ENCODE assay signal across 16 cellular contexts in the genomic region with DNA sequence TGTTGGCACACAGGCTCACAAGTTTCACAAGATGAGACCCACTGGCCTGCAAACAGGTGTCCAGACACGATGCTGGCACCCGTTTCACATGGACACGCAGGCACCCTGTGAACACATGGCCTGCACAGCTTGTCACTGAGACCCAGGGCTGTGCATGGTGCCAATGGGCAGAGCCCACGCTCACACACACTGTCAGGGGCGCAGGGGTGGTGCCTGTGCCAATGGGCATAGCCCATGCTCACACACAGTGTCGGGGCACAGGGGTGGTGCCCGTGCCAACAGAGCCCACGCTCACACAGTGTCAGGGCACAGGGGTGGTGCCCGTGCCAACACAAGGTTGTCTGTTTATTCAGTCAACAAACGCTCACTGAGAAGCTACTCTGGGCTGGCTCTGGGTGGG. TPM values are rescaled to one million over a fixed set of nuclear protein-coding genes. Genes with fewer than 3 reads are reported as not detected.
A peak's percentile ranks its signal among the peaks of the same experiment; 100 is the strongest.
DNase-seq lines count a peak whose midpoint lies in the region; ATAC-seq, FAIRE-seq and TF ChIP-seq lines count a peak whose summit lies in the region.
"Had no signal": no experiment of that assay in that cellular context is flagged by ENCODE, and none has a peak within 500 bp of the region (broad histone marks: within the 10 kb centered on the region; RNA-seq: fewer than 3 reads in every experiment).

No MANE protein-coding gene starts in this region.

- ATAC-seq in K562, result no peak
- ATAC-seq in esophagus mucosa, result no peak

- H3K79me2 ChIP-seq in K562 (ENCODE audit: control insufficient read depth, insufficient read depth, low read length), result peaks cover 7% of the 10 kb centered on the region; the same call in 2 of the 3 replicates

- DNase-seq in HTR-8/SVneo (ENCODE audit: insufficient read length, low spot score), result no peak
- DNase-seq in K562 (ENCODE audit: extremely low read depth in 1 of 4, low spot score in 3 of 4), result no peak
- no peak for DNase-seq in urothelium cell line (ENCODE audit: low spot score)
- no peak for DNase-seq in AG08395 (ENCODE audit: low spot score)
- DNase-seq: BE2C; CD4-positive, CD25-positive, alpha-beta regulatory T cell; CD8-positive, alpha-beta memory T cell; COR-L47; DMS 273 treated with DMSO at 0.1 percent for 48 hours; KG1 had no signal

- no peak overlapping the region for H3K4me3 ChIP-seq in K562
- H3K4me3 ChIP-seq: HAP-1 had no signal

- intact Hi-C loops in K562 (cut with micrococcal nuclease), result loop anchor here (2.0 kb wide), 1 partner anchor 49 kb away; a partner anchor contains a TSS

- no peak for TF ChIP-seq POLR2A in K562 (conservative IDR thresholded peaks at IDR 0.05)

- BruUV-seq in K562 (replicated peaks; lab: Mats Ljungman, UMichigan), result no TSS peak

- CTCF ChIA-PET in K562 (lab: Yijun Ruan, JAX; ENCODE audit: low intra/inter-chr PET ratio), result no interaction called here

- H3K36me3 ChIP-seq in K562 (ENCODE audit: control insufficient read depth, insufficient read depth, low read length), result peaks cover 99% of the 10 kb centered on the region
- H3K36me3 ChIP-seq: BE2C had no signal

- H3K4me1 ChIP-seq in K562 (replicated peaks in 1 of 2; ENCODE audit: control insufficient read depth in 2 of 2, insufficient read depth in 2 of 2, low read length in 2 of 2), result peaks cover 0 to 95% of the 10 kb centered on the region in 2 experiments; a peak in 3 of 5 replicates
- H3K4me1 ChIP-seq: HAP-1 had no signal

- no peak for TF ChIP-seq RAD21 in K562 (CRISPR knock-in tag; conservative IDR thresholded peaks at IDR 0.05 in 1 of 2, IDR thresholded peaks at IDR 0.05 in 1 of 2)

- H2AFZ ChIP-seq in K562 (ENCODE audit: low read depth, low read length), result no peak overlapping the region

- FAIRE-seq in HTR-8/SVneo (lab: Jason Lieb, UNC), result peak; percentile 63
- FAIRE-seq in K562 (lab: Jason Lieb, UNC), result no peak
- FAIRE-seq in urothelium cell line (lab: Jason Lieb, UNC), result peak; percentile 27
- FAIRE-seq: G401.6, GM12891, GM19239 had no signal

- H4K20me1 ChIP-seq in K562 (replicated peaks; ENCODE audit: control insufficient read depth, insufficient read depth, low read length), result peaks cover 8% of the 10 kb centered on the region

- in situ Hi-C loops in K562 (cut with MboI), result no loop called here

- no peaks in the 10 kb centered on the region for H3K27me3 ChIP-seq in K562 (ENCODE audit: control insufficient read depth in 2 of 2, insufficient read depth in 2 of 2, low read length in 2 of 2)

- 98% methylated on average over 10 of the region's 10 CpGs for WGBS in K562 (ENCODE audit: insufficient coverage, low coverage, missing lambda C conversion rate)

- no peak overlapping the region for H3K4me2 ChIP-seq in K562 (ENCODE audit: insufficient read depth, low read length)

- no peak for TF ChIP-seq CTCF in K562 (IDR thresholded peaks at IDR 0.05 in 2 of 3, conservative IDR thresholded peaks at IDR 0.05 in 1 of 3; ENCODE audit: insufficient read depth in 2 of 3, low read depth in 1 of 3, low read length in 3 of 3)

- POLR2A ChIA-PET in K562 (lab: Yijun Ruan, JAX), result interaction anchor here (0.8 kb wide), 1 partner anchor 11 kb away, joined by 5 read pairs; no protein-coding TSS in a partner anchor

- H3K9me1 ChIP-seq in K562 (ENCODE audit: control insufficient read depth, insufficient read depth, low read length), result no peaks in the 10 kb centered on the region

- TF ChIP-seq EP300 in K562 (IDR thresholded peaks at IDR 0.05; ENCODE audit: low read length), result no peak

- H3K27ac ChIP-seq in K562 (ENCODE audit: extremely low read depth, low read depth, low read length), result no peak overlapping the region

- peak overlapping the region in 1 of 2 experiments; percentile 43; a peak in 1 of 4 replicates for H3K9ac ChIP-seq in K562 (ENCODE audit: insufficient read depth in 1 of 2, low read depth in 2 of 2, low read length in 2 of 2)

- H3K9me3 ChIP-seq in K562 (replicated peaks; ENCODE audit: control insufficient read depth, insufficient read depth, low read depth, low read length), result no peaks in the 10 kb centered on the region
- H3K9me3 ChIP-seq: BE2C, HAP-1 had no signal

RNA-seq across cellular contexts. Expression of a gene that starts 29.3 kb away (rescaled TPM):
- 45.3 and 159 TPM in 2 replicates for total RNA-seq in K562 (2011; cell fraction: chromatin; rRNA removed; ENCODE audit: low replicate concordance)
- total RNA-seq in K562 (2011; cell fraction: nucleolus; rRNA removed), result 114 and 148 TPM in 2 replicates
- total RNA-seq in K562 (2011; cell fraction: nucleoplasm; rRNA removed), result 48.7 and 66.7 TPM in 2 replicates
- 55.4 and 68.9 TPM in 2 replicates for total RNA-seq in K562 (2014; rRNA removed)
- total RNA-seq in K562 (2014; rRNA removed; fragmentation: Illumina TruSeq; extraction: Trizol), result 7.2 and 11.9 TPM in 2 replicates
- total RNA-seq in K562 (2015; rRNA removed; fragmentation: Illumina TruSeq; extraction: Trizol), result 41.1 and 49.2 TPM in 2 replicates
- 105 and 106 TPM in 2 replicates for total RNA-seq in K562 (2021)
- 23.2 and 30.1 TPM in 2 replicates for polyA plus RNA-seq in K562 (2011; rRNA removed)
- polyA plus RNA-seq in K562 (2011; cell fraction: cytosol; rRNA removed), result 40.2 and 96.8 TPM in 2 replicates
- polyA plus RNA-seq in K562 (2011; cell fraction: nucleus; rRNA removed), result 102 and 136 TPM in 2 replicates
- 34.1 and 51.7 TPM in 2 replicates for polyA plus RNA-seq in K562 (2012)
- 17.7 and 46.9 TPM in 2 replicates for polyA plus RNA-seq in K562 (2014; fragmentation: Illumina TruSeq; extraction: Trizol)
- polyA plus RNA-seq in K562 (2014; fragmentation: Nextera tagmentation; extraction: Ambion mirVana), result 1 to 10 TPM; 1.3 to 3.0 TPM
- polyA plus RNA-seq in K562 (2014; rRNA removed), result 63.4 and 76.6 TPM in 2 replicates
- 9.4 and 14.4 TPM in 2 replicates for polyA minus RNA-seq in K562 (2011; rRNA and poly(A)+ RNA removed)
- polyA minus RNA-seq in K562 (2011; cell fraction: cytosol; rRNA and poly(A)+ RNA removed), result 48.0 and 51.1 TPM in 2 replicates
- 40.7 and 44.1 TPM in 2 replicates for polyA minus RNA-seq in K562 (2011; cell fraction: nucleus; rRNA and poly(A)+ RNA removed)
- 14.3 TPM for total RNA-seq in esophagus mucosa

RNA-seq across cellular contexts. Expression of a gene that starts 29.4 kb away (rescaled TPM):
- 58.8 and 182 TPM in 2 replicates for total RNA-seq in K562 (2011; cell fraction: chromatin; rRNA removed; ENCODE audit: low replicate concordance)
- 89.5 and 92.7 TPM in 2 replicates for total RNA-seq in K562 (2011; cell fraction: nucleolus; rRNA removed)
- total RNA-seq in K562 (2011; cell fraction: nucleoplasm; rRNA removed), result 60.1 and 64.4 TPM in 2 replicates
- 46.9 and 61.6 TPM in 2 replicates for total RNA-seq in K562 (2014; rRNA removed)
- total RNA-seq in K562 (2014; rRNA removed; fragmentation: Illumina TruSeq; extraction: Trizol), result 6.1 and 7.3 TPM in 2 replicates
- total RNA-seq in K562 (2015; rRNA removed; fragmentation: Illumina TruSeq; extraction: Trizol), result 19.5 and 22.3 TPM in 2 replicates
- total RNA-seq in K562 (2021), result 60.3 and 61.2 TPM in 2 replicates
- 26.5 and 37.4 TPM in 2 replicates for polyA plus RNA-seq in K562 (2011; rRNA removed)
- polyA plus RNA-seq in K562 (2011; cell fraction: cytosol; rRNA removed), result 37.8 and 90.9 TPM in 2 replicates
- polyA plus RNA-seq in K562 (2011; cell fraction: nucleus; rRNA removed), result 118 and 185 TPM in 2 replicates
- polyA plus RNA-seq in K562 (2012), result 23.8 and 39.8 TPM in 2 replicates
- polyA plus RNA-seq in K562 (2014; fragmentation: Illumina TruSeq; extraction: Trizol), result 12.7 and 27.9 TPM in 2 replicates
- under 1 TPM; 0.56 to 0.96 TPM for polyA plus RNA-seq in K562 (2014; fragmentation: Nextera tagmentation; extraction: Ambion mirVana)
- polyA plus RNA-seq in K562 (2014; rRNA removed), result 59.4 and 65.6 TPM in 2 replicates
- polyA minus RNA-seq in K562 (2011; rRNA and poly(A)+ RNA removed), result 7.0 and 12.0 TPM in 2 replicates
- polyA minus RNA-seq in K562 (2011; cell fraction: cytosol; rRNA and poly(A)+ RNA removed), result 41.2 and 44.5 TPM in 2 replicates
- 33.4 and 39.2 TPM in 2 replicates for polyA minus RNA-seq in K562 (2011; cell fraction: nucleus; rRNA and poly(A)+ RNA removed)
- 4.7 TPM for total RNA-seq in esophagus mucosa

RNA-seq across cellular contexts. Expression of a gene that starts 49.3 kb away (rescaled TPM):
- total RNA-seq in K562 (2011; cell fraction: chromatin; rRNA removed; ENCODE audit: low replicate concordance), result 0.79 and 2.9 TPM in 2 replicates
- 3.2 and 3.7 TPM in 2 replicates for total RNA-seq in K562 (2011; cell fraction: nucleolus; rRNA removed)
- 0.95 and 1.1 TPM in 2 replicates for total RNA-seq in K562 (2011; cell fraction: nucleoplasm; rRNA removed)
- 2.7 and 4.1 TPM in 2 replicates for total RNA-seq in K562 (2014; rRNA removed)
- 0.15 and 0.19 TPM in 2 replicates for total RNA-seq in K562 (2014; rRNA removed; fragmentation: Illumina TruSeq; extraction: Trizol)
- total RNA-seq in K562 (2015; rRNA removed; fragmentation: Illumina TruSeq; extraction: Trizol), result 0.72 and 0.87 TPM in 2 replicates
- total RNA-seq in K562 (2021), result 2.5 and 3.1 TPM in 2 replicates
- polyA plus RNA-seq in K562 (2011; rRNA removed), result 0.88 and 3.0 TPM in 2 replicates
- polyA plus RNA-seq in K562 (2011; cell fraction: cytosol; rRNA removed), result 3.2 and 5.5 TPM in 2 replicates
- polyA plus RNA-seq in K562 (2011; cell fraction: nucleus; rRNA removed), result 2.9 and 3.8 TPM in 2 replicates
- 0.95 and 1.2 TPM in 2 replicates for polyA plus RNA-seq in K562 (2012)
- polyA plus RNA-seq in K562 (2014; fragmentation: Illumina TruSeq; extraction: Trizol), result 0.70 and 1.9 TPM in 2 replicates
- polyA plus RNA-seq in K562 (2014; fragmentation: Nextera tagmentation; extraction: Ambion mirVana), result under 1 TPM in 1 of 2 experiments, not detected in 1; 0.04 TPM
- 1.5 and 2.1 TPM in 2 replicates for polyA plus RNA-seq in K562 (2014; rRNA removed)
- polyA minus RNA-seq in K562 (2011; rRNA and poly(A)+ RNA removed), result 0.42 and 0.87 TPM in 2 replicates
- 1.9 and 3.5 TPM in 2 replicates for polyA minus RNA-seq in K562 (2011; cell fraction: cytosol; rRNA and poly(A)+ RNA removed)
- polyA minus RNA-seq in K562 (2011; cell fraction: nucleus; rRNA and poly(A)+ RNA removed), result 1.5 and 2.3 TPM in 2 replicates
- total RNA-seq in esophagus mucosa, result 0.28 TPM
- total RNA-seq: A172 had no signal

RNA-seq across cellular contexts. Expression of a gene that starts 49.4 kb away (rescaled TPM):
- total RNA-seq in K562 (2011; cell fraction: chromatin; rRNA removed; ENCODE audit: low replicate concordance), result 759 and 2,233 TPM in 2 replicates
- total RNA-seq in K562 (2011; cell fraction: nucleolus; rRNA removed), result 1,565 and 1,591 TPM in 2 replicates
- 1,027 and 1,219 TPM in 2 replicates for total RNA-seq in K562 (2011; cell fraction: nucleoplasm; rRNA removed)
- total RNA-seq in K562 (2014; rRNA removed), result 213 and 305 TPM in 2 replicates
- total RNA-seq in K562 (2014; rRNA removed; fragmentation: Illumina TruSeq; extraction: Trizol), result 44.5 and 45.2 TPM in 2 replicates
- 97.9 and 113 TPM in 2 replicates for total RNA-seq in K562 (2015; rRNA removed; fragmentation: Illumina TruSeq; extraction: Trizol)
- 354 and 432 TPM in 2 replicates for total RNA-seq in K562 (2021)
- 131 and 170 TPM in 2 replicates for polyA plus RNA-seq in K562 (2011; rRNA removed)
- polyA plus RNA-seq in K562 (2011; cell fraction: cytosol; rRNA removed), result 143 and 281 TPM in 2 replicates
- polyA plus RNA-seq in K562 (2011; cell fraction: nucleus; rRNA removed), result 1,334 and 2,777 TPM in 2 replicates
- polyA plus RNA-seq in K562 (2012), result 266 and 440 TPM in 2 replicates
- polyA plus RNA-seq in K562 (2014; fragmentation: Illumina TruSeq; extraction: Trizol), result 146 and 201 TPM in 2 replicates
- polyA plus RNA-seq in K562 (2014; fragmentation: Nextera tagmentation; extraction: Ambion mirVana), result 1 to 10 TPM; 3.6 to 9.6 TPM
- 319 and 383 TPM in 2 replicates for polyA plus RNA-seq in K562 (2014; rRNA removed)
- polyA minus RNA-seq in K562 (2011; rRNA and poly(A)+ RNA removed), result 56.6 and 97.2 TPM in 2 replicates
- polyA minus RNA-seq in K562 (2011; cell fraction: cytosol; rRNA and poly(A)+ RNA removed), result 155 and 200 TPM in 2 replicates
- polyA minus RNA-seq in K562 (2011; cell fraction: nucleus; rRNA and poly(A)+ RNA removed), result 321 and 450 TPM in 2 replicates
- total RNA-seq in esophagus mucosa, result 64.7 TPM
